12 cellular contexts compared by ENCODE assay signal in genomic region chr11:11988099-11988651, GRCh38. TPM values are rescaled to one million over a fixed set of nuclear protein-coding genes. Genes with fewer than 3 reads are reported as not detected.
A peak's percentile ranks its signal among the peaks of the same experiment; 100 is the strongest.
DNase-seq lines count a peak whose midpoint lies in the region; ATAC-seq and TF ChIP-seq lines count a peak whose summit lies in the region.
"Had no signal": no experiment of that assay in that cellular context is flagged by ENCODE, and none has a peak within 500 bp of the region (broad histone marks: within the 10 kb centered on the region; RNA-seq: fewer than 3 reads in every experiment).

No MANE protein-coding gene starts in this region.

- intact Hi-C loops in esophagus squamous epithelium (cut with DNase I) = no loop called here

- H3K36me3 ChIP-seq in RWPE2 (ENCODE audit: low read depth) = peaks cover 39% of the 10 kb centered on the region
- H3K36me3 ChIP-seq in esophagus squamous epithelium = no peaks in the 10 kb centered on the region
- H3K36me3 ChIP-seq: adrenal gland had no signal

- H3K9me3 ChIP-seq in RWPE2 (ENCODE audit: severe bottlenecking) (no peaks in the 10 kb centered on the region), esophagus squamous epithelium (no peaks in the 10 kb centered on the region)
- H3K9me3 ChIP-seq: adrenal gland had no signal

- 44 to 74% methylated on average over 3 to 5 of the region's 7 CpGs for WGBS in esophagus squamous epithelium, 2 donors

- no peak for TF ChIP-seq POLR2A in esophagus squamous epithelium (IDR thresholded peaks at IDR 0.05)

- H3K27me3 ChIP-seq in RWPE2 (ENCODE audit: insufficient read depth, poor library complexity, severe bottlenecking) (no peaks in the 10 kb centered on the region), esophagus squamous epithelium (no peaks in the 10 kb centered on the region)
- H3K27me3 ChIP-seq: adrenal gland had no signal

- TF ChIP-seq CTCF in RWPE2 (IDR thresholded peaks at IDR 0.05; ENCODE audit: poor library complexity, severe bottlenecking) (no peak), esophagus squamous epithelium (IDR thresholded peaks at IDR 0.05) (no peak)

- peak; percentile 62; the same call in 2 of the 3 replicates for ATAC-seq in RWPE2 (ENCODE audit: low read depth)
- no peak for ATAC-seq in GM19328 (IDR thresholded peaks at IDR 0.05; ENCODE audit: unreplicated experiment)
- no peak for ATAC-seq in HG03469 (IDR thresholded peaks at IDR 0.05; ENCODE audit: unreplicated experiment)

- H3K4me3 ChIP-seq in RWPE2 (ENCODE audit: severe bottlenecking) (no peak overlapping the region), esophagus squamous epithelium (no peak overlapping the region)
- H3K4me3 ChIP-seq: adrenal gland had no signal

- DNase-seq in ELR (ENCODE audit: low read depth) (peak; percentile 90), RWPE2 (ENCODE audit: low spot score) (no peak), esophagus squamous epithelium (lab: John Stamatoyannopoulos, UW) (no peak), renal cortical epithelial cell (ENCODE audit: low read depth) (peak; percentile 80), OCI-M2 (lab: John Stamatoyannopoulos, UW; ENCODE audit: unreplicated experiment) (no peak)
- DNase-seq in activated T-cell treated with anti-CD3 and anti-CD28 coated beads, Interleukin-2, amount 50 U/mL, for 1 hour = no peak
- DNase-seq: activated CD4-positive, alpha-beta T cell treated with anti-CD3 and anti-CD28 coated beads, Interleukin-2, amount 50 U/mL, for 1 hour; DMS79; NCI-H1930 had no signal

- H3K27ac ChIP-seq in RWPE2 (ENCODE audit: poor library complexity, severe bottlenecking) (peak overlapping the region; percentile 52), esophagus squamous epithelium (peak overlapping the region in 3 of 4 donors; percentile 15 to 56 (median 33))

- H3K4me1 ChIP-seq in RWPE2 (ENCODE audit: insufficient read depth, poor library complexity, severe bottlenecking) (peaks cover 32% of the 10 kb centered on the region), esophagus squamous epithelium (peaks cover 0 to 28% (median 0%) of the 10 kb centered on the region in 3 donors)

RNA-seq across cellular contexts. Expression of gene DKK3, which starts 20.3 kb away (rescaled TPM):
- total RNA-seq in esophagus squamous epithelium (100 to 1,000 TPM in 1 of 4 donors, 10 to 100 TPM in 3; 24.8 to 112 (median 44.5) TPM), renal cortical epithelial cell (150 and 274 TPM in 2 replicates)

Comparison
In these comparisons a context has a peak if more than half of its experiments do, and no peak if none do; other contexts are left out.
1. DNase-seq: peak in ELR (single experiment) and renal cortical epithelial cell (single experiment); none in RWPE2 (single experiment), esophagus squamous epithelium (single experiment), OCI-M2 (single experiment) and activated T-cell treated with anti-CD3 and anti-CD28 coated beads, Interleukin-2, amount 50 U/mL, for 1 hour (single experiment).